ENCODE assay signal across 12 cellular contexts in the genomic region with DNA sequence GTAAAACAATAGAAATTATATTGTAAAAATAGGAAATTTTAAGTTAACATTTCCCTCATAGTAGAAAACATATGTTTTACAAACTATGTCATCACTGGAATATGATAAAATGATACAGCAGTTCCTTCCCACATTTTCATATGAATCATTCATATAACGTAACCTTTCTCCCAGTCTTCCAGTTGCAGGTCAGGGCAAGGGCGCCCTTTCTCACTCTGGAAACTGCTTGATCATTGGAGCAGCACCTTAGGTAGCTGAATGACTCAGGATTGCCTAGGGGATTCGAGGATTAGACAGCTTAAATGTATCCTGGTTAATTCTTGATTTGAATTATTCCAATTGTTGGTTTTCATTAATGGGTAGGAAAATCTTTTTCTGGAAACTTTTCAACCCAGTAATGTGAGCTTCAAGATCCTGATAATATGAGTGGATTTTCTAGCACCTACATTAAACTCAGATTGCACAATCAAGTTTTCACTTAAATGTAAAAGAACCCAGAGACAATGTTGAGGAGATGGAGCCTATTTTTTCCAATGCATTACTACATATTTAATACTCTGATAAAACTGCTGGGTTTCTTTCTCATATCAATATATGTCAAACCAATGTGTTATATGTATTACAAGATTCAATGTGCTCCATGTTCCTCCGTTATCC.
DNase-seq lines count a peak whose midpoint lies in the region; ATAC-seq, FAIRE-seq and TF ChIP-seq lines count a peak whose summit lies in the region.
"Had no signal": no experiment of that assay in that cellular context is flagged by ENCODE, and none has a peak within 500 bp of the region (broad histone marks: within the 10 kb centered on the region; RNA-seq: fewer than 3 reads in every experiment).

No MANE protein-coding gene starts in this region.

- no peaks in the 10 kb centered on the region for H3K9me3 ChIP-seq in adipocyte (ENCODE audit: control insufficient read depth, low read length)
- H3K9me3 ChIP-seq: right atrium auricular region had no signal

- H3K27me3 ChIP-seq in adipocyte (replicated peaks; ENCODE audit: control insufficient read depth, insufficient read depth, low read length): no peaks in the 10 kb centered on the region
- H3K27me3 ChIP-seq: right atrium auricular region had no signal

- TF ChIP-seq CTCF in D721Med (IDR thresholded peaks at IDR 0.05; ENCODE audit: insufficient read depth, missing control alignments): no peak

- FAIRE-seq in urothelium cell line (lab: Jason Lieb, UNC): no peak
- FAIRE-seq in D721Med (lab: Jason Lieb, UNC): no peak

- H3K4me1 ChIP-seq in adipocyte (ENCODE audit: control insufficient read depth, insufficient read depth, low read length): peaks cover 18% of the 10 kb centered on the region
- H3K4me1 ChIP-seq: right atrium auricular region had no signal

- H3K36me3 ChIP-seq in adipocyte (ENCODE audit: control insufficient read depth, insufficient read depth, low read length, severe bottlenecking): no peaks in the 10 kb centered on the region
- H3K36me3 ChIP-seq: right atrium auricular region had no signal

- ATAC-seq in GM21526 (IDR thresholded peaks at IDR 0.05; ENCODE audit: low FRiP score, unreplicated experiment): no peak

- peak overlapping the region; percentile 17 for H3K4me3 ChIP-seq in adipocyte (ENCODE audit: low read length)
- H3K4me3 ChIP-seq: right atrium auricular region, SK-N-MC had no signal

- no peak overlapping the region for H3K9ac ChIP-seq in adipocyte (ENCODE audit: low read length)

- DNase-seq in HPDE6-E6E7 (ENCODE audit: extremely low spot score): peak; percentile 81
- DNase-seq in adipocyte (ENCODE audit: low read depth): peak; percentile 58
- DNase-seq in fibroblast of the conjunctiva (ENCODE audit: low read depth): peak; percentile 63
- peak; percentile 57 for DNase-seq in urothelium cell line (ENCODE audit: low spot score)
- no peak for DNase-seq in NOMO-1 treated with dmso at 0.1 percent for 144 hours (lab: John Stamatoyannopoulos, UW; ENCODE audit: unreplicated experiment)
- no peak for DNase-seq in D721Med (ENCODE audit: insufficient read length, low spot score)
- DNase-seq: activated T-cell treated with anti-CD3 and anti-CD28 coated beads, Interleukin-2, amount 50 U/mL, for 24 hours; anterior cingulate cortex; NCI-H1694 treated with DMSO at 0.1 percent for 48 hours had no signal

Comparison
In these comparisons a context has a peak if more than half of its experiments do, and no peak if none do; other contexts are left out.
1. DNase-seq: peak in HPDE6-E6E7 (single experiment), adipocyte (single experiment), fibroblast of the conjunctiva (single experiment) and urothelium cell line (single experiment); none in NOMO-1 treated with dmso at 0.1 percent for 144 hours (single experiment) and D721Med (single experiment).